ENCODE assay signal across 17 cellular contexts in genomic region chr3:157148123-157148889, GRCh38. TPM values are rescaled to one million over a fixed set of nuclear protein-coding genes. Genes with fewer than 3 reads are reported as not detected.
DNase-seq lines count a peak whose midpoint lies in the region; ATAC-seq and TF ChIP-seq lines count a peak whose summit lies in the region.
"Had no signal": no experiment of that assay in that cellular context is flagged by ENCODE, and none has a peak within 500 bp of the region (broad histone marks: within the 10 kb centered on the region; RNA-seq: fewer than 3 reads in every experiment).

No MANE protein-coding gene starts in this region.

- no peak overlapping the region for H2AFZ ChIP-seq in neuronal stem cell (ENCODE audit: low read length)

- no peak for TF ChIP-seq POLR2A in adrenal gland (IDR thresholded peaks at IDR 0.05)

- peaks cover 83% of the 10 kb centered on the region for H3K36me3 Mint-ChIP-seq in activated CD8-positive, alpha-beta memory T cell treated with anti-CD3 and anti-CD28 coated beads, Interleukin-2, amount 10 ng/mL, durations not matched to agents 7 days and 5 days
- H3K36me3 Mint-ChIP-seq in activated T-helper 17 cell treated with anti-CD3 and anti-CD28 coated beads, Interleukin-2, amount 50 U/mL, for 72 hours (ENCODE audit: low read depth): peaks cover 100% of the 10 kb centered on the region

- peaks cover 49% of the 10 kb centered on the region for H3K4me1 Mint-ChIP-seq in activated CD8-positive, alpha-beta memory T cell treated with anti-CD3 and anti-CD28 coated beads, Interleukin-2, amount 10 ng/mL, durations not matched to agents 7 days and 5 days
- H3K4me1 Mint-ChIP-seq in activated T-helper 17 cell treated with anti-CD3 and anti-CD28 coated beads, Interleukin-2, amount 50 U/mL, for 72 hours: peaks cover 40% of the 10 kb centered on the region

- H3K9me3 Mint-ChIP-seq in activated CD8-positive, alpha-beta memory T cell treated with anti-CD3 and anti-CD28 coated beads, Interleukin-2, amount 10 ng/mL, durations not matched to agents 7 days and 5 days (ENCODE audit: low read depth): no peaks in the 10 kb centered on the region
- H3K9me3 Mint-ChIP-seq in activated T-helper 17 cell treated with anti-CD3 and anti-CD28 coated beads, Interleukin-2, amount 50 U/mL, for 72 hours: no peaks in the 10 kb centered on the region
- H3K9me3 Mint-ChIP-seq: activated naive CD4-positive, alpha-beta T cell treated with anti-CD3 and anti-CD28 coated beads, Interleukin-2, amount 50 U/mL, for 24 hours; mesothelial cell of epicardium had no signal

- H3K36me3 ChIP-seq in neuronal stem cell (replicated peaks in 1 of 2; ENCODE audit: control insufficient read depth in 2 of 2, insufficient read depth in 2 of 2, low read length in 2 of 2) (peaks cover 22 to 100% of the 10 kb centered on the region in 2 donors), adrenal gland (replicated peaks in 1 of 2) (peaks cover 0 to 99% of the 10 kb centered on the region in 2 donors)

- WGBS in neuronal stem cell (ENCODE audit: extremely low coverage in 2 of 2, insufficient read length in 2 of 2, insufficient replicate concordance in 1 of 2), 2 donors: no CpG with 5 or more reads among the region's 16 CpGs
- 86 to 91% (median 90%) methylated on average over 16 of the region's 16 CpGs for WGBS in adrenal gland, 4 donors

- no peaks in the 10 kb centered on the region for H3K79me1 ChIP-seq in neuronal stem cell (ENCODE audit: low read depth, low read length)

- H3K4me1 ChIP-seq in neuronal stem cell (ENCODE audit: control insufficient read depth in 2 of 2, insufficient read depth in 1 of 2, low read depth in 1 of 2, low read length in 2 of 2): no peaks in the 10 kb centered on the region
- peaks cover 0 to 5% of the 10 kb centered on the region in 2 donors for H3K4me1 ChIP-seq in adrenal gland (replicated peaks in 1 of 2)
- H3K4me1 ChIP-seq: suprapubic skin had no signal

- H3K4me3 ChIP-seq in neuronal stem cell (ENCODE audit: low read length in 2 of 2) (no peak overlapping the region), adrenal gland (no peak overlapping the region)
- H3K4me3 ChIP-seq: gastrocnemius medialis, pancreas, smooth muscle cell, suprapubic skin had no signal

- no peak overlapping the region for H2AK5ac ChIP-seq in neuronal stem cell (ENCODE audit: low read depth, low read length)

- H2BK12ac ChIP-seq in neuronal stem cell (ENCODE audit: low read length): no peak overlapping the region

- no peak for TF ChIP-seq CTCF in adrenal gland (IDR thresholded peaks at IDR 0.05)

- no peak overlapping the region for H4K8ac ChIP-seq in neuronal stem cell (ENCODE audit: low read depth, low read length)

- no peak overlapping the region for H3K4me3 Mint-ChIP-seq in activated CD8-positive, alpha-beta memory T cell treated with anti-CD3 and anti-CD28 coated beads, Interleukin-2, amount 10 ng/mL, durations not matched to agents 7 days and 5 days
- H3K4me3 Mint-ChIP-seq in activated T-helper 17 cell treated with anti-CD3 and anti-CD28 coated beads, Interleukin-2, amount 50 U/mL, for 72 hours: peak overlapping the region; percentile 57
- H3K4me3 Mint-ChIP-seq: activated naive CD4-positive, alpha-beta T cell treated with anti-CD3 and anti-CD28 coated beads, Interleukin-2, amount 50 U/mL, for 24 hours; mesothelial cell of epicardium had no signal

- no peak overlapping the region for H3K27ac ChIP-seq in neuronal stem cell (replicated peaks; ENCODE audit: low read length)
- H3K27ac ChIP-seq in adrenal gland: no peak overlapping the region
- H3K27ac ChIP-seq: gastrocnemius medialis, pancreas, suprapubic skin had no signal

- no peak overlapping the region for H3K4ac ChIP-seq in neuronal stem cell (ENCODE audit: low read length)

- no peaks in the 10 kb centered on the region for H3K9me3 ChIP-seq in neuronal stem cell (replicated peaks in 1 of 2; ENCODE audit: control insufficient read depth in 2 of 2, insufficient read depth in 1 of 2, low read depth in 1 of 2, low read length in 2 of 2)
- no peaks in the 10 kb centered on the region for H3K9me3 ChIP-seq in adrenal gland (replicated peaks in 1 of 3)
- H3K9me3 ChIP-seq: gastrocnemius medialis, pancreas, suprapubic skin had no signal

- peak; percentile 15 for ATAC-seq in activated CD8-positive, alpha-beta memory T cell treated with anti-CD3 and anti-CD28 coated beads, Interleukin-2, amount 10 ng/mL, durations not matched to agents 7 days and 5 days
- ATAC-seq in HG02610 (IDR thresholded peaks at IDR 0.05; ENCODE audit: unreplicated experiment) (peak; percentile 83), left cardiac atrium (no peak)
- ATAC-seq in activated T-helper 17 cell treated with anti-CD3 and anti-CD28 coated beads, Interleukin-2, amount 50 U/mL, for 72 hours (replicated peaks): peak; percentile 88
- ATAC-seq: gastrocnemius medialis, pancreas had no signal

- CTCF ChIA-PET in activated CD8-positive, alpha-beta memory T cell treated with anti-CD3 and anti-CD28 coated beads, Interleukin-2, amount 10 ng/mL, durations not matched to agents 7 days and 5 days (lab: Charles Lee): interaction anchor here (1.0 to 6.5 kb wide), 2 partner anchors 9 to 11 kb away, joined by 4 to 51 read pairs; no protein-coding TSS in a partner anchor

- H2BK5ac ChIP-seq in neuronal stem cell (ENCODE audit: low read length): no peak overlapping the region

- peak; percentile 41 for DNase-seq in activated CD8-positive, alpha-beta memory T cell treated with anti-CD3 and anti-CD28 coated beads, Interleukin-2, amount 10 ng/mL, durations not matched to agents 7 days and 5 days
- no peak for DNase-seq in activated CD8-positive, alpha-beta memory T cell treated with anti-CD3 and anti-CD28 coated beads, Interleukin-2, amount 50 U/mL, for 48 hours
- DNase-seq in neuronal stem cell (ENCODE audit: low spot score) (no peak), NCI-H345 treated with DMSO at 0.1 percent for 48 hours (lab: John Stamatoyannopoulos, UW; ENCODE audit: unreplicated experiment) (no peak), left cardiac atrium (no peak), adrenal gland (no peak)
- DNase-seq: activated CD4-positive, alpha-beta T cell treated with anti-CD3 and anti-CD28 coated beads for 48 hours; gastrocnemius medialis; NCI-H146; NCI-H524 treated with DMSO at 0.1 percent for 48 hours; pancreas had no signal

- intact Hi-C loops in left cardiac atrium (cut with DNase I) (no loop called here), adrenal gland (cut with DNase I) (no loop called here)

- H3K27me3 ChIP-seq in neuronal stem cell (ENCODE audit: control insufficient read depth in 3 of 3, insufficient read depth in 3 of 3, low read depth in 1 of 3, low read length in 3 of 3) (no peaks in the 10 kb centered on the region), adrenal gland (no peaks in the 10 kb centered on the region)
- H3K27me3 ChIP-seq: gastrocnemius medialis, pancreas, suprapubic skin had no signal

- peak overlapping the region; percentile 43 for H3K27ac Mint-ChIP-seq in activated CD8-positive, alpha-beta memory T cell treated with anti-CD3 and anti-CD28 coated beads, Interleukin-2, amount 10 ng/mL, durations not matched to agents 7 days and 5 days
- H3K27ac Mint-ChIP-seq in activated T-helper 17 cell treated with anti-CD3 and anti-CD28 coated beads, Interleukin-2, amount 50 U/mL, for 72 hours: peak overlapping the region; percentile 91
- H3K27ac Mint-ChIP-seq: mesothelial cell of epicardium had no signal

- no peak overlapping the region for H3K9ac ChIP-seq in neuronal stem cell (ENCODE audit: low read depth, low read length, poor library complexity)

- H3K27me3 Mint-ChIP-seq in activated CD8-positive, alpha-beta memory T cell treated with anti-CD3 and anti-CD28 coated beads, Interleukin-2, amount 10 ng/mL, durations not matched to agents 7 days and 5 days: no peaks in the 10 kb centered on the region
- no peaks in the 10 kb centered on the region for H3K27me3 Mint-ChIP-seq in activated T-helper 17 cell treated with anti-CD3 and anti-CD28 coated beads, Interleukin-2, amount 50 U/mL, for 72 hours
- H3K27me3 Mint-ChIP-seq: activated naive CD4-positive, alpha-beta T cell treated with anti-CD3 and anti-CD28 coated beads, Interleukin-2, amount 50 U/mL, for 24 hours had no signal

- peak overlapping the region; percentile 60 for H3K23ac ChIP-seq in neuronal stem cell (ENCODE audit: low read depth, low read length, poor library complexity)

- no peak overlapping the region for H4K91ac ChIP-seq in neuronal stem cell (ENCODE audit: low read depth, low read length, poor library complexity)

- no peak overlapping the region for H3K4me2 ChIP-seq in neuronal stem cell (ENCODE audit: insufficient read depth, low read length, poor library complexity, severe bottlenecking)
- H3K4me2 ChIP-seq: smooth muscle cell had no signal

- no peak overlapping the region for H3K18ac ChIP-seq in neuronal stem cell (ENCODE audit: low read length)

- no peak overlapping the region for H3K14ac ChIP-seq in neuronal stem cell (ENCODE audit: low read length)

- H2BK120ac ChIP-seq in neuronal stem cell (ENCODE audit: low read depth, low read length): no peak overlapping the region

- no peak overlapping the region for H2BK15ac ChIP-seq in neuronal stem cell (ENCODE audit: low read length)

RNA-seq across cellular contexts. Expression of gene CCNL1, which starts 11.6 kb away (rescaled TPM):
- 100 to 1,000 TPM; 166 to 254 TPM for total RNA-seq in activated CD8-positive, alpha-beta memory T cell treated with anti-CD3 and anti-CD28 coated beads, Interleukin-2, amount 10 ng/mL, durations not matched to agents 7 days and 5 days
- total RNA-seq in activated T-helper 17 cell treated with anti-CD3 and anti-CD28 coated beads, Interleukin-2, amount 50 U/mL, for 72 hours: 100 to 1,000 TPM; 173 to 194 TPM
- polyA plus RNA-seq in neuronal stem cell (2013, experiment 1 of 2): 75.0 TPM
- 76.2 TPM for polyA plus RNA-seq in neuronal stem cell (2013, experiment 2 of 2)
- total RNA-seq in left cardiac atrium: 10 to 100 TPM; 44.9 to 64.2 TPM
- 100 to 1,000 TPM in 4 of 8 donors, 10 to 100 TPM in 4; 50.1 to 223 (median 96.7) TPM for total RNA-seq in adrenal gland
- polyA plus RNA-seq in adrenal gland: 100 to 1,000 TPM in 1 of 3 donors, 10 to 100 TPM in 2; 67.0 to 200 (median 97.9) TPM

Comparison
In these comparisons a context has a peak if more than half of its experiments do, and no peak if none do; other contexts are left out.
1. ATAC-seq: peak in activated CD8-positive, alpha-beta memory T cell treated with anti-CD3 and anti-CD28 coated beads, Interleukin-2, amount 10 ng/mL, durations not matched to agents 7 days and 5 days (single experiment), HG02610 (single experiment) and activated T-helper 17 cell treated with anti-CD3 and anti-CD28 coated beads, Interleukin-2, amount 50 U/mL, for 72 hours (single experiment); none in left cardiac atrium (0 of 2).